ENCODE assay signal across 8 cellular contexts in the genomic region with DNA sequence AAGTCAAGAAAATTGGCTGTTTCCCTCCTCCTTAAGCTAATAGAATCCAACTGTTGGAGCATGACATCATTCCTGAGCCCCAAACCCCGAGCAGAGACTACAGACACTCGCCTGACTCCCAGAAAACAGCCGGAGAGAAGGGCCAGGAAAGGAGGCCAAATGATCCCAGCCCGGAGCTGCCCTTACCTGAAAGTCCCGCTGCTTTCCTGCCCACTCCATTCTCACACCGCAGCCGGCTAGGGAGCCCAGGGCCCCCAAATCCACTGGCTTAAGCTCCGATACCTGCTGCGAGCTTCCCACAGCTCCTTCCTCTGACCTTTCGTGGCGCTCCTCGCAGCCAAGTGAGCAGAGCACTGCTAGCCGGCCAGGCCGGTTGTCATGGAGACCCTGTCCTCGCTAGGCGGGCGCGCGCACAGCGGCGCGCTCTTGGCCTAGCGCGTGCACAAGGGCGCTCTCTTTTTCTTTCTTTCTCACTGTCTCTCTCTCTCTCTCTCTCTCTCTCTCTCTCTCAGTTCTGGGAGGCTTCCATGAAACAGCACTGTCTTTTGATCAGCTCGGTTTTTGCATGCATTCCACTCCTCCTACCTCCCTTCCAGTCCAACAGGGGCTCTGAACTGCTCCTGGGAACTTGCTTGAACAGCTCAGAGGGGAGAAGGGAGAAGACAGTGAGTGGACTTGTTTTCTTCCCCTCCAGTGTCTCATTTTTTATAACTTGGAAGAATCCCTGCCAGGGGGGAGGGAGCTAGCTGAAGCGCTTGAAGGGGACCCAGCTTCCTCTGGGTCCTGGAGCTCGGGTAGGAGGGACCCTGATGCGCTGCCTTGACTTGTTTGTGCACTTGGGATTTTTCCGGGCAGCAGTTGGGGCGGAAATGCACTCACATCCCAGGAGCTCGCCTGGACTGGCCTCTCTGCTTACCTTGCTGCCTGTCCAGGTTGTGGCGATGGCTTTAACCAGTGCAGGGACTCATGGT.
A peak's percentile ranks its signal among the peaks of the same experiment; 100 is the strongest.
DNase-seq lines count a peak whose midpoint lies in the region; ATAC-seq and TF ChIP-seq lines count a peak whose summit lies in the region.

No MANE protein-coding gene starts in this region.

- H3K4me3 Mint-ChIP-seq in T-helper 1 cell treated with Interleukin-12 subunit alpha and Interleukin-12 subunit beta and Interleukin-4 antibody, amounts not matched to agents 30 μg/mL and 1 μg/mL, for 36 hours, result peak overlapping the region; percentile 69

- peak; percentile 25 for ATAC-seq in lung (ENCODE audit: insufficient read depth, low FRiP score)
- no peak for ATAC-seq in HG03442 (IDR thresholded peaks at IDR 0.05; ENCODE audit: unreplicated experiment)

- H3K9me3 ChIP-seq in HUES48 (ENCODE audit: control insufficient read depth, insufficient read depth, low read length) (no peaks in the 10 kb centered on the region), lung (ENCODE audit: control insufficient read depth in 2 of 2, insufficient read depth in 1 of 2, low read length in 1 of 2) (no peaks in the 10 kb centered on the region), subcutaneous abdominal adipose tissue (ENCODE audit: control insufficient read depth in 5 of 5, low read length in 5 of 5) (no peaks in the 10 kb centered on the region)

- no peaks in the 10 kb centered on the region for H3K36me3 ChIP-seq in HUES48 (ENCODE audit: control insufficient read depth, insufficient read depth, low read length)
- no peaks in the 10 kb centered on the region for H3K36me3 ChIP-seq in lung (ENCODE audit: control insufficient read depth in 2 of 2, insufficient read depth in 2 of 2, low read length in 2 of 2)
- H3K36me3 ChIP-seq in subcutaneous abdominal adipose tissue (ENCODE audit: control insufficient read depth in 5 of 5, insufficient read depth in 5 of 5, low read length in 5 of 5), result no peaks in the 10 kb centered on the region

- no peaks in the 10 kb centered on the region for H3K36me3 Mint-ChIP-seq in T-helper 1 cell treated with Interleukin-12 subunit alpha and Interleukin-12 subunit beta and Interleukin-4 antibody, amounts not matched to agents 30 μg/mL and 1 μg/mL, for 36 hours (ENCODE audit: low read depth)

- TF ChIP-seq CTCF in epithelial cell of esophagus (IDR thresholded peaks at IDR 0.05; ENCODE audit: insufficient read depth, low read depth, low read length, missing control alignments) (no peak), lung (IDR thresholded peaks at IDR 0.05; ENCODE audit: control extremely low read depth, extremely low read depth) (no peak)

- WGBS in lung, 2 donors, result 31% methylated on average over 33 of the region's 33 CpGs

- H3K27me3 Mint-ChIP-seq in T-helper 1 cell treated with Interleukin-12 subunit alpha and Interleukin-12 subunit beta and Interleukin-4 antibody, amounts not matched to agents 30 μg/mL and 1 μg/mL, for 36 hours (ENCODE audit: low read depth), result peaks cover 13% of the 10 kb centered on the region

- no peaks in the 10 kb centered on the region for H3K27me3 ChIP-seq in HUES48 (ENCODE audit: control insufficient read depth, insufficient read depth, low read length)
- no peaks in the 10 kb centered on the region for H3K27me3 ChIP-seq in lung (ENCODE audit: control insufficient read depth, insufficient read depth)
- H3K27me3 ChIP-seq in subcutaneous abdominal adipose tissue (ENCODE audit: control insufficient read depth in 5 of 5, insufficient read depth in 4 of 5, low read length in 5 of 5), result peaks cover 0 to 3% (median 0%) of the 10 kb centered on the region in 5 donors

- H3K4me1 Mint-ChIP-seq in T-helper 1 cell treated with Interleukin-12 subunit alpha and Interleukin-12 subunit beta and Interleukin-4 antibody, amounts not matched to agents 30 μg/mL and 1 μg/mL, for 36 hours (ENCODE audit: low read depth), result peaks cover 5% of the 10 kb centered on the region

- H3K9ac ChIP-seq in HUES48 (ENCODE audit: low read depth, low read length), result peak overlapping the region; percentile 31; the same call in 1 of the 2 replicates
- peak overlapping the region; percentile 53 to 69 (median 60) for H3K9ac ChIP-seq in subcutaneous abdominal adipose tissue (ENCODE audit: low read length in 5 of 5)

- peaks cover 37% of the 10 kb centered on the region for H3K4me1 ChIP-seq in HUES48 (ENCODE audit: control insufficient read depth, insufficient read depth, low read length)
- peaks cover 28 to 29% of the 10 kb centered on the region in 2 donors for H3K4me1 ChIP-seq in lung (ENCODE audit: control insufficient read depth in 2 of 2, insufficient read depth in 2 of 2, low read length in 2 of 2)
- peaks cover 13 to 65% (median 39%) of the 10 kb centered on the region in 5 donors for H3K4me1 ChIP-seq in subcutaneous abdominal adipose tissue (ENCODE audit: control insufficient read depth in 5 of 5, insufficient read depth in 5 of 5, low read length in 5 of 5)

- H3K27ac Mint-ChIP-seq in T-helper 1 cell treated with Interleukin-12 subunit alpha and Interleukin-12 subunit beta and Interleukin-4 antibody, amounts not matched to agents 30 μg/mL and 1 μg/mL, for 36 hours, result no peak overlapping the region

- peak; percentile 82 for DNase-seq in COLO829 (ENCODE audit: low spot score)
- DNase-seq in epithelial cell of esophagus (ENCODE audit: low read depth), result peak; percentile 80
- peak; percentile 74 for DNase-seq in lung (ENCODE audit: low spot score)
- no peak for DNase-seq in activated CD4-positive, alpha-beta T cell treated with anti-CD3 and anti-CD28 coated beads for 4 hours

- peak overlapping the region; percentile 72 for H3K27ac ChIP-seq in HUES48 (ENCODE audit: low read depth, low read length)
- H3K27ac ChIP-seq in lung (ENCODE audit: low read depth in 1 of 2, low read length in 1 of 2), result peak overlapping the region; percentile 83 to 91
- H3K27ac ChIP-seq in subcutaneous abdominal adipose tissue (ENCODE audit: low read depth, low read length), result peak overlapping the region; percentile 51

- no peaks in the 10 kb centered on the region for H3K9me3 Mint-ChIP-seq in T-helper 1 cell treated with Interleukin-12 subunit alpha and Interleukin-12 subunit beta and Interleukin-4 antibody, amounts not matched to agents 30 μg/mL and 1 μg/mL, for 36 hours

- H3K4me3 ChIP-seq in HUES48 (ENCODE audit: low read depth, low read length) (peak overlapping the region; percentile 65), epithelial cell of esophagus (ENCODE audit: low read length) (peak overlapping the region; percentile 62), lung (peak overlapping the region; percentile 17), subcutaneous abdominal adipose tissue (ENCODE audit: low read depth in 1 of 5, low read length in 5 of 5) (peak overlapping the region; percentile 67 to 80 (median 73))

Comparison
In these comparisons a context has a peak if more than half of its experiments do, and no peak if none do; other contexts are left out.
1. DNase-seq: peak in COLO829 (single experiment), epithelial cell of esophagus (single experiment) and lung (single experiment); none in activated CD4-positive, alpha-beta T cell treated with anti-CD3 and anti-CD28 coated beads for 4 hours (0 of 2).
2. H3K4me3 ChIP-seq: peak in every context shown above with its lines; median percentile 73 in subcutaneous abdominal adipose tissue; 65 in HUES48; 62 in epithelial cell of esophagus; 17 in lung.
3. Peak in every context shown above with its lines, with median percentiles within 50 percentile points of each other: H3K27ac ChIP-seq.